In genomic region chr7:50307368-50308012, GRCh38 we compare ENCODE assay signal across 9 cellular contexts. TPM values are rescaled to one million over a fixed set of nuclear protein-coding genes. Genes with fewer than 3 reads are reported as not detected.
DNase-seq lines count a peak whose midpoint lies in the region; ATAC-seq and TF ChIP-seq lines count a peak whose summit lies in the region.
"Had no signal": no experiment of that assay in that cellular context is flagged by ENCODE, and none has a peak within 500 bp of the region (broad histone marks: within the 10 kb centered on the region; RNA-seq: fewer than 3 reads in every experiment).

No MANE protein-coding gene starts in this region.

- H3K27ac ChIP-seq in neural cell (ENCODE audit: low read length) (no peak overlapping the region), endodermal cell (ENCODE audit: low read depth, low read length) (no peak overlapping the region)

- peaks cover 5% of the 10 kb centered on the region for H3K4me1 Mint-ChIP-seq in endodermal cell
- H3K4me1 Mint-ChIP-seq in WTC11: peaks cover 51% of the 10 kb centered on the region

- H3K79me2 ChIP-seq in neural cell (replicated peaks; ENCODE audit: insufficient read depth, low read length): no peaks in the 10 kb centered on the region

- no peaks in the 10 kb centered on the region for H3K9me3 ChIP-seq in neural cell (ENCODE audit: low read length)
- no peaks in the 10 kb centered on the region for H3K9me3 ChIP-seq in endodermal cell (ENCODE audit: control insufficient read depth, low read length)

- no peaks in the 10 kb centered on the region for H4K20me1 ChIP-seq in neural cell (ENCODE audit: insufficient read depth)

- no peak overlapping the region for H2AFZ ChIP-seq in neural cell (ENCODE audit: low read depth, low read length)

- H3K9ac ChIP-seq in neural cell (ENCODE audit: low read length) (no peak overlapping the region), endodermal cell (ENCODE audit: extremely low read depth, low read length, poor library complexity, severe bottlenecking) (no peak overlapping the region)

- no peaks in the 10 kb centered on the region for H3K9me2 ChIP-seq in neural cell (ENCODE audit: insufficient read depth, low read length)

- H3K4me2 ChIP-seq in neural cell (ENCODE audit: low read length): no peak overlapping the region

- H3K36me3 Mint-ChIP-seq in endodermal cell (ENCODE audit: low read depth) (no peaks in the 10 kb centered on the region), WTC11 (no peaks in the 10 kb centered on the region)

- H3K9me3 Mint-ChIP-seq in endodermal cell (no peaks in the 10 kb centered on the region), WTC11 (no peaks in the 10 kb centered on the region)

- peak; percentile 51 for TF ChIP-seq EP300 in neural cell (conservative IDR thresholded peaks at IDR 0.05; ENCODE audit: poor library complexity, severe bottlenecking)

- CTCF ChIA-PET in WTC11 (lab: Charles Lee): interaction anchor here (1.0 to 1.4 kb wide), 2 partner anchors 12 to 102 kb away, joined by 3 read pairs; no protein-coding TSS in a partner anchor

- peak overlapping the region; percentile 8 for H3K4me3 ChIP-seq in neural cell (ENCODE audit: low read length)
- no peak overlapping the region for H3K4me3 ChIP-seq in endodermal cell (ENCODE audit: low read length)

- H3F3A ChIP-seq in neural cell (ENCODE audit: insufficient read depth, low read length, poor library complexity, severe bottlenecking): no peaks in the 10 kb centered on the region

- H3K27me3 Mint-ChIP-seq in endodermal cell (ENCODE audit: insufficient read depth) (peaks cover 44% of the 10 kb centered on the region), WTC11 (ENCODE audit: low read depth) (peaks cover 50% of the 10 kb centered on the region)

- H3K27ac Mint-ChIP-seq in endodermal cell (no peak overlapping the region), WTC11 (no peak overlapping the region)
- H3K27ac Mint-ChIP-seq: progenitor cell of endocrine pancreas had no signal

- H3K4me3 Mint-ChIP-seq in endodermal cell (no peak overlapping the region), WTC11 (no peak overlapping the region)

- H3K36me3 ChIP-seq in neural cell (ENCODE audit: insufficient read depth, low read length) (no peaks in the 10 kb centered on the region), endodermal cell (ENCODE audit: control insufficient read depth, insufficient read depth, low read length) (no peaks in the 10 kb centered on the region)

- peak; percentile 68 to 69 for DNase-seq in activated CD4-positive, alpha-beta T cell treated with anti-CD3 and anti-CD28 coated beads, Interleukin-2, amount 50 U/mL, for 4 hours
- no peak for DNase-seq in NCI-H510A (lab: John Stamatoyannopoulos, UW)
- no peak for DNase-seq in endodermal cell
- DNase-seq in WTC11 (ENCODE audit: low spot score): no peak
- no peak for DNase-seq in NCI-H1930 (lab: John Stamatoyannopoulos, UW)

- TF ChIP-seq CTCF in neural cell (IDR thresholded peaks at IDR 0.05; ENCODE audit: poor library complexity, severe bottlenecking): peak; percentile 33
- no peak for TF ChIP-seq CTCF in endodermal cell (conservative IDR thresholded peaks at IDR 0.05)
- TF ChIP-seq CTCF in WTC11 (IDR thresholded peaks at IDR 0.05): no peak

- POLR2A ChIA-PET in WTC11 (lab: Charles Lee): no interaction called here

- WGBS in endodermal cell (ENCODE audit: insufficient coverage in 1 of 2, insufficient read length in 1 of 2), 2 experiments: 58 to 66% methylated on average over 7 to 10 of the region's 10 CpGs

- peaks cover under 1% of the 10 kb centered on the region for H3K4me1 ChIP-seq in endodermal cell (ENCODE audit: control insufficient read depth, insufficient read depth, low read length)

- H3K27me3 ChIP-seq in neural cell (ENCODE audit: insufficient read depth, low read depth, low read length) (peaks cover 44% of the 10 kb centered on the region), endodermal cell (ENCODE audit: control insufficient read depth, insufficient read depth, low read length, poor library complexity, severe bottlenecking) (peaks cover 46% of the 10 kb centered on the region)

- peak; percentile 17 for ATAC-seq in GM18502 (IDR thresholded peaks at IDR 0.05; ENCODE audit: poor library complexity, unreplicated experiment)
- ATAC-seq in HG03280 (IDR thresholded peaks at IDR 0.05; ENCODE audit: unreplicated experiment): peak; percentile 30
- no peak for ATAC-seq in WTC11

- no peak for TF ChIP-seq RAD21 in neural cell (conservative IDR thresholded peaks at IDR 0.05)

TF ChIP-seq in neural cell, 6 proteins besides CTCF, POLR2A, EP300 and RAD21:
- TF ChIP-seq TAF1 (IDR thresholded peaks at IDR 0.05; ENCODE audit: low read depth) (no peak), REST (IDR thresholded peaks at IDR 0.05; ENCODE audit: borderline replicate concordance) (no peak), EZH2 (IDR thresholded peaks at IDR 0.05; ENCODE audit: borderline replicate concordance, insufficient read depth, low read length, poor library complexity, severe bottlenecking) (no peak), SMC3 (conservative IDR thresholded peaks at IDR 0.05; ENCODE audit: poor library complexity) (peak; percentile 26), POLR2AphosphoS5 (IDR thresholded peaks at IDR 0.05) (peak; percentile 44), MXI1 (conservative IDR thresholded peaks at IDR 0.05; ENCODE audit: poor library complexity, severe bottlenecking) (no peak)
TF ChIP-seq in neural cell: peak in this region for 2.

TF ChIP-seq in WTC11, 78 proteins besides CTCF, POLR2A, EP300 and RAD21 (continues in another document):
- TF ChIP-seq ZNF423 (CRISPR knock-in tag; IDR thresholded peaks at IDR 0.05): no peak
- TF ChIP-seq ZNF425 (CRISPR knock-in tag; conservative IDR thresholded peaks at IDR 0.05): no peak
- no peak for TF ChIP-seq ZSCAN18 (CRISPR knock-in tag; IDR thresholded peaks at IDR 0.05)
- TF ChIP-seq ZNF121 (CRISPR knock-in tag; IDR thresholded peaks at IDR 0.05): no peak
- no peak for TF ChIP-seq ZNF671 (CRISPR knock-in tag; IDR thresholded peaks at IDR 0.05)
- no peak for TF ChIP-seq ERG (CRISPR knock-in tag; IDR thresholded peaks at IDR 0.05)
- TF ChIP-seq ZNF232 (CRISPR knock-in tag; IDR thresholded peaks at IDR 0.05): no peak
- no peak for TF ChIP-seq ZNF512 (CRISPR knock-in tag; IDR thresholded peaks at IDR 0.05; ENCODE audit: borderline replicate concordance)
- TF ChIP-seq FOXK1 (CRISPR knock-in tag; IDR thresholded peaks at IDR 0.05): no peak
- TF ChIP-seq OVOL2 (CRISPR knock-in tag; IDR thresholded peaks at IDR 0.05; ENCODE audit: borderline replicate concordance): no peak

RNA-seq across cellular contexts. Expression of gene IKZF1, which starts 3.0 kb away (rescaled TPM):
- 0.24 and 0.40 TPM in 2 replicates for polyA plus RNA-seq in neural cell
- 1.7 and 3.4 TPM in 2 replicates for polyA minus RNA-seq in neural cell
- total RNA-seq in endodermal cell (under 1 TPM; 0.44 to 0.55 TPM), WTC11 (2021) (1.9 to 2.4 TPM (median 2.3 TPM) in 3 replicates)
- polyA plus RNA-seq in endodermal cell (2013, experiment 1 of 2): 3.3 TPM
- polyA plus RNA-seq in endodermal cell (2013, experiment 2 of 2): 3.6 TPM

Comparison
In these comparisons a context has a peak if more than half of its experiments do, and no peak if none do; other contexts are left out.
1. DNase-seq: peak in activated CD4-positive, alpha-beta T cell treated with anti-CD3 and anti-CD28 coated beads, Interleukin-2, amount 50 U/mL, for 4 hours (2 of 2); none in NCI-H510A (single experiment), endodermal cell (single experiment), WTC11 (single experiment) and NCI-H1930 (0 of 2).